ENCODE assay signal across 8 cellular contexts in genomic region chr1:85465099-85465790, GRCh38. TPM values are rescaled to one million over a fixed set of nuclear protein-coding genes. Genes with fewer than 3 reads are reported as not detected.
A peak's percentile ranks its signal among the peaks of the same experiment; 100 is the strongest.
DNase-seq lines count a peak whose midpoint lies in the region; ATAC-seq and TF ChIP-seq lines count a peak whose summit lies in the region.

TSS of gene DDAH1 (minus strand) at chr1:85465159. CDS start at chr1:85465045, 114 bp downstream.

- H3K4me3 Mint-ChIP-seq in IgD-negative memory B cell, result peak within 1 kb of the TSS; percentile 74 to 88 (median 80)
- peak within 1 kb of the TSS; percentile 65 for H3K4me3 Mint-ChIP-seq in endodermal cell

- H3K27me3 Mint-ChIP-seq in IgD-negative memory B cell, result peaks cover 42% of the 10 kb centered on the region
- peaks cover 39% of the 10 kb centered on the region for H3K27me3 Mint-ChIP-seq in endodermal cell (ENCODE audit: insufficient read depth)

- H3K27ac ChIP-seq in endodermal cell (ENCODE audit: low read depth, low read length) (no peak within 1 kb of the TSS), lung (ENCODE audit: low read depth in 1 of 2, low read length in 1 of 2) (peak within 1 kb of the TSS; percentile 75 to 83), stomach smooth muscle (ENCODE audit: low read length) (peak within 1 kb of the TSS; percentile 46)

- H3K9me3 ChIP-seq in endodermal cell (ENCODE audit: control insufficient read depth, low read length) (no peaks in the 10 kb centered on the region), lung (ENCODE audit: control insufficient read depth in 2 of 2, insufficient read depth in 1 of 2, low read length in 1 of 2) (no peaks in the 10 kb centered on the region), stomach smooth muscle (ENCODE audit: control insufficient read depth in 2 of 2, low read length in 2 of 2) (no peaks in the 10 kb centered on the region)

- ATAC-seq in GM21381 (IDR thresholded peaks at IDR 0.05; ENCODE audit: unreplicated experiment) (peak; percentile 48), lung (ENCODE audit: insufficient read depth, low FRiP score) (peak; percentile 70)

- 4 to 5% methylated on average over 13 to 56 of the region's 56 CpGs for WGBS in endodermal cell (ENCODE audit: insufficient coverage in 1 of 2, insufficient read length in 1 of 2), 2 experiments
- WGBS in lung, 2 donors, result 3 to 4% methylated on average over 42 to 56 of the region's 56 CpGs

- DNase-seq in DMS79 (lab: John Stamatoyannopoulos, UW) (peak; percentile 77), SW480 (ENCODE audit: low spot score) (peak; percentile 77), endodermal cell (peak; percentile 86), lung (ENCODE audit: low spot score) (peak; percentile 65), UCSD-AML1 (lab: John Stamatoyannopoulos, UW; ENCODE audit: unreplicated experiment) (no peak)

- peak within 1 kb of the TSS; percentile 32 for H3K9ac ChIP-seq in endodermal cell (ENCODE audit: extremely low read depth, low read length, poor library complexity, severe bottlenecking)
- peak within 1 kb of the TSS; percentile 69 to 74 for H3K9ac ChIP-seq in stomach smooth muscle (ENCODE audit: low read length in 2 of 2)

- H3K27me3 ChIP-seq in endodermal cell (ENCODE audit: control insufficient read depth, insufficient read depth, low read length, poor library complexity, severe bottlenecking) (peaks cover 37% of the 10 kb centered on the region), lung (ENCODE audit: control insufficient read depth, insufficient read depth) (no peaks in the 10 kb centered on the region), stomach smooth muscle (ENCODE audit: control insufficient read depth in 1 of 2, insufficient read depth in 2 of 2, low read length in 2 of 2) (no peaks in the 10 kb centered on the region)

- H3K27ac Mint-ChIP-seq in IgD-negative memory B cell, result peak within 1 kb of the TSS in 1 of 3 donors; percentile 11
- H3K27ac Mint-ChIP-seq in endodermal cell, result no peak within 1 kb of the TSS

- H3K36me3 Mint-ChIP-seq in IgD-negative memory B cell (peaks cover 2% of the 10 kb centered on the region), endodermal cell (ENCODE audit: low read depth) (no peaks in the 10 kb centered on the region)

- H3K4me3 ChIP-seq in endodermal cell (ENCODE audit: low read length), result peak within 1 kb of the TSS; percentile 82
- H3K4me3 ChIP-seq in lung, result peak within 1 kb of the TSS; percentile 54
- peak within 1 kb of the TSS; percentile 80 to 83 for H3K4me3 ChIP-seq in stomach smooth muscle (ENCODE audit: low read length in 2 of 2)

- H3K4me1 Mint-ChIP-seq in IgD-negative memory B cell, result peaks cover 0 to 6% (median 5%) of the 10 kb centered on the region in 3 donors
- peaks cover 7% of the 10 kb centered on the region for H3K4me1 Mint-ChIP-seq in endodermal cell

- H3K9me3 Mint-ChIP-seq in IgD-negative memory B cell (peaks cover 2 to 4% (median 3%) of the 10 kb centered on the region in 3 donors), endodermal cell (no peaks in the 10 kb centered on the region)

- TF ChIP-seq CTCF in endodermal cell (conservative IDR thresholded peaks at IDR 0.05), result no peak
- TF ChIP-seq CTCF in lung (IDR thresholded peaks at IDR 0.05; ENCODE audit: control extremely low read depth, extremely low read depth), result no peak

- H3K36me3 ChIP-seq in endodermal cell (ENCODE audit: control insufficient read depth, insufficient read depth, low read length), result no peaks in the 10 kb centered on the region
- no peaks in the 10 kb centered on the region for H3K36me3 ChIP-seq in lung (ENCODE audit: control insufficient read depth in 2 of 2, insufficient read depth in 2 of 2, low read length in 2 of 2)
- H3K36me3 ChIP-seq in stomach smooth muscle (ENCODE audit: control insufficient read depth in 2 of 2, insufficient read depth in 2 of 2, low read length in 2 of 2), result no peaks in the 10 kb centered on the region

- H3K4me1 ChIP-seq in endodermal cell (ENCODE audit: control insufficient read depth, insufficient read depth, low read length), result no peaks in the 10 kb centered on the region
- peaks cover 3% of the 10 kb centered on the region in 2 donors for H3K4me1 ChIP-seq in lung (ENCODE audit: control insufficient read depth in 2 of 2, insufficient read depth in 2 of 2, low read length in 2 of 2)
- peaks cover 9% of the 10 kb centered on the region for H3K4me1 ChIP-seq in stomach smooth muscle (ENCODE audit: control insufficient read depth, insufficient read depth, low read length)

RNA-seq across cellular contexts. Expression of gene DDAH1, which starts in this region (rescaled TPM):
- polyA plus RNA-seq in IgD-negative memory B cell (0.19 TPM), lung (10 to 100 TPM; 13.6 to 29.1 TPM)
- total RNA-seq in endodermal cell (10 to 100 TPM; 16.3 to 22.8 TPM), lung (10 to 100 TPM; 48.3 to 57.2 TPM)
- polyA plus RNA-seq in endodermal cell (2013, experiment 1 of 2), result 20.5 TPM
- 20.8 TPM for polyA plus RNA-seq in endodermal cell (2013, experiment 2 of 2)

Comparison
In these comparisons a context has a peak if more than half of its experiments do, and no peak if none do; other contexts are left out.
1. RNA of gene DDAH1 (polyA plus RNA-seq): 13.6 to 29.1 TPM in lung; 0.19 TPM in IgD-negative memory B cell (single experiment); every median in the first group is over 10 times any median in the second.
2. Peak in every context shown above with its lines, with median percentiles within 50 percentile points of each other: H3K4me3 ChIP-seq.